ENCODE assay signal across 1 cellular context in the genomic region with DNA sequence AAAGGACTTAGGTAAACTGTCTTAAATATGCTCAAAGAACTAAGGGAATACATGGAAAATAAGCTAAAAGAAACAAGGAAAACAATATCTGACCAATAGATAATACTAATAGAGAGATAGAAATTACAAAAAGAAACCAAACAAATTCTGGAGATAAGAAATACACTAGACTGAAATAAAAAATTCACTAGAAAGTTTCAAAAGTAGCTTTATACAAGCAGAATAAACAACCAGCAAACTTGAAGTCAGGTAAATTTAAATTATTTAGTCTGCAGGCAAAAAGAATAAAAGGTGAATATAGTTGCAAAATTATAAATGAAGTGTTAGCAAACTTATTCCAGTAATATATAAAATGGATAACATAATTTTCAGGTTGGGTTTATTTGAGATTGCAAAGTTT.
TF ChIP-seq lines count a peak whose summit lies in the region.

No MANE protein-coding gene starts in this region.

TF ChIP-seq in HEK293, 187 proteins besides CTCF, POLR2A, EP300 and RAD21 (continued from another document):
- TF ChIP-seq, protein P1, sequence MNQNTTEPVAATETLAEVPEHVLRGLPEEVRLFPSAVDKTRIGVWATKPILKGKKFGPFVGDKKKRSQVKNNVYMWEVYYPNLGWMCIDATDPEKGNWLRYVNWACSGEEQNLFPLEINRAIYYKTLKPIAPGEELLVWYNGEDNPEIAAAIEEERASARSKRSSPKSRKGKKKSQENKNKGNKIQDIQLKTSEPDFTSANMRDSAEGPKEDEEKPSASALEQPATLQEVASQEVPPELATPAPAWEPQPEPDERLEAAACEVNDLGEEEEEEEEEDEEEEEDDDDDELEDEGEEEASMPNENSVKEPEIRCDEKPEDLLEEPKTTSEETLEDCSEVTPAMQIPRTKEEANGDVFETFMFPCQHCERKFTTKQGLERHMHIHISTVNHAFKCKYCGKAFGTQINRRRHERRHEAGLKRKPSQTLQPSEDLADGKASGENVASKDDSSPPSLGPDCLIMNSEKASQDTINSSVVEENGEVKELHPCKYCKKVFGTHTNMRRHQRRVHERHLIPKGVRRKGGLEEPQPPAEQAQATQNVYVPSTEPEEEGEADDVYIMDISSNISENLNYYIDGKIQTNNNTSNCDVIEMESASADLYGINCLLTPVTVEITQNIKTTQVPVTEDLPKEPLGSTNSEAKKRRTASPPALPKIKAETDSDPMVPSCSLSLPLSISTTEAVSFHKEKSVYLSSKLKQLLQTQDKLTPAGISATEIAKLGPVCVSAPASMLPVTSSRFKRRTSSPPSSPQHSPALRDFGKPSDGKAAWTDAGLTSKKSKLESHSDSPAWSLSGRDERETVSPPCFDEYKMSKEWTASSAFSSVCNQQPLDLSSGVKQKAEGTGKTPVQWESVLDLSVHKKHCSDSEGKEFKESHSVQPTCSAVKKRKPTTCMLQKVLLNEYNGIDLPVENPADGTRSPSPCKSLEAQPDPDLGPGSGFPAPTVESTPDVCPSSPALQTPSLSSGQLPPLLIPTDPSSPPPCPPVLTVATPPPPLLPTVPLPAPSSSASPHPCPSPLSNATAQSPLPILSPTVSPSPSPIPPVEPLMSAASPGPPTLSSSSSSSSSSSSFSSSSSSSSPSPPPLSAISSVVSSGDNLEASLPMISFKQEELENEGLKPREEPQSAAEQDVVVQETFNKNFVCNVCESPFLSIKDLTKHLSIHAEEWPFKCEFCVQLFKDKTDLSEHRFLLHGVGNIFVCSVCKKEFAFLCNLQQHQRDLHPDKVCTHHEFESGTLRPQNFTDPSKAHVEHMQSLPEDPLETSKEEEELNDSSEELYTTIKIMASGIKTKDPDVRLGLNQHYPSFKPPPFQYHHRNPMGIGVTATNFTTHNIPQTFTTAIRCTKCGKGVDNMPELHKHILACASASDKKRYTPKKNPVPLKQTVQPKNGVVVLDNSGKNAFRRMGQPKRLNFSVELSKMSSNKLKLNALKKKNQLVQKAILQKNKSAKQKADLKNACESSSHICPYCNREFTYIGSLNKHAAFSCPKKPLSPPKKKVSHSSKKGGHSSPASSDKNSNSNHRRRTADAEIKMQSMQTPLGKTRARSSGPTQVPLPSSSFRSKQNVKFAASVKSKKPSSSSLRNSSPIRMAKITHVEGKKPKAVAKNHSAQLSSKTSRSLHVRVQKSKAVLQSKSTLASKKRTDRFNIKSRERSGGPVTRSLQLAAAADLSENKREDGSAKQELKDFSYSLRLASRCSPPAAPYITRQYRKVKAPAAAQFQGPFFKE (tag by site-specific recombination; IDR thresholded peaks at IDR 0.05; ENCODE audit: borderline replicate concordance) = no peak
